ENCODE assay signal across 8 cellular contexts in genomic region chr22:21698430-21699329, GRCh38. TPM values are rescaled to one million over a fixed set of nuclear protein-coding genes. Genes with fewer than 3 reads are reported as not detected.
DNase-seq lines count a peak whose midpoint lies in the region; ATAC-seq and TF ChIP-seq lines count a peak whose summit lies in the region.
"Had no signal": no experiment of that assay in that cellular context is flagged by ENCODE, and none has a peak within 500 bp of the region (broad histone marks: within the 10 kb centered on the region; RNA-seq: fewer than 3 reads in every experiment).

No MANE protein-coding gene starts in this region.

- no peak for TF ChIP-seq CTCF in GM23338 (conservative IDR thresholded peaks at IDR 0.05; ENCODE audit: low read depth in 2 of 2)
- TF ChIP-seq CTCF in esophagus muscularis mucosa (IDR thresholded peaks at IDR 0.05): no peak
- TF ChIP-seq CTCF in neural crest cell (conservative IDR thresholded peaks at IDR 0.05): no peak
- TF ChIP-seq CTCF in GM10248 (IDR thresholded peaks at IDR 0.05; ENCODE audit: control extremely low read depth, extremely low read depth, low read depth, missing control alignments): no peak

- no peak overlapping the region for H3K27ac Mint-ChIP-seq in GM23338
- peak overlapping the region; percentile 43 for H3K27ac Mint-ChIP-seq in neural crest cell (ENCODE audit: unreplicated experiment)

- no peak overlapping the region for H3K4me2 ChIP-seq in GM23338

- ATAC-seq in GM23338 (peak; percentile 66), GM21526 (IDR thresholded peaks at IDR 0.05; ENCODE audit: low FRiP score, unreplicated experiment) (no peak)

- no peak for TF ChIP-seq EP300 in esophagus muscularis mucosa (IDR thresholded peaks at IDR 0.05)

- POLR2A ChIA-PET in GM10248 (lab: Yijun Ruan, JAX): no interaction called here

- no peaks in the 10 kb centered on the region for H3K79me2 ChIP-seq in GM23338 (replicated peaks; ENCODE audit: insufficient read depth)

- 0 out of 2 replicates have a peak, but pooled peaks cover 6% of the 10 kb centered on the region for H3K36me3 ChIP-seq in GM23338 (ENCODE audit: insufficient read depth)
- H3K36me3 ChIP-seq in esophagus muscularis mucosa: peaks cover 14 to 79% (median 52%) of the 10 kb centered on the region in 4 donors

- WGBS in esophagus muscularis mucosa: 48% methylated on average over 14 of the region's 22 CpGs

- no peaks in the 10 kb centered on the region for H3K9me3 ChIP-seq in esophagus muscularis mucosa

- peaks cover 2% of the 10 kb centered on the region; the same call in 2 of the 3 replicates for H3K4me1 Mint-ChIP-seq in GM23338
- peaks cover 23% of the 10 kb centered on the region for H3K4me1 Mint-ChIP-seq in neural crest cell

- H3K4me1 ChIP-seq in GM23338 (ENCODE audit: insufficient read depth): no peaks in the 10 kb centered on the region
- H3K4me1 ChIP-seq in esophagus muscularis mucosa: peaks cover 29 to 47% (median 32%) of the 10 kb centered on the region in 4 donors

- H3K9me3 Mint-ChIP-seq in GM23338: no peaks in the 10 kb centered on the region; the same call in 2 of the 3 replicates
- no peaks in the 10 kb centered on the region for H3K9me3 Mint-ChIP-seq in neural crest cell
- H3K9me3 Mint-ChIP-seq: CD4-positive, alpha-beta T cell had no signal

- no peaks in the 10 kb centered on the region for H3K9me2 ChIP-seq in GM23338 (ENCODE audit: insufficient read depth)

- no peak for TF ChIP-seq POLR2A in esophagus muscularis mucosa (IDR thresholded peaks at IDR 0.05; ENCODE audit: low read depth)

- H3K27me3 ChIP-seq in GM23338 (ENCODE audit: insufficient read depth): no peaks in the 10 kb centered on the region
- no peaks in the 10 kb centered on the region for H3K27me3 ChIP-seq in esophagus muscularis mucosa

- peaks cover 4% of the 10 kb centered on the region; the same call in 1 of the 2 replicates for H4K20me1 ChIP-seq in GM23338 (replicated peaks; ENCODE audit: insufficient read depth)

- H3K4me3 Mint-ChIP-seq in GM23338 (no peak overlapping the region), neural crest cell (peak overlapping the region; percentile 14)
- H3K4me3 Mint-ChIP-seq: CD4-positive, alpha-beta T cell had no signal

- H3K27me3 Mint-ChIP-seq in GM23338 (ENCODE audit: insufficient read depth, low read depth, poor library complexity): peaks cover 8% of the 10 kb centered on the region
- no peaks in the 10 kb centered on the region for H3K27me3 Mint-ChIP-seq in neural crest cell (ENCODE audit: low read depth)
- H3K27me3 Mint-ChIP-seq: CD4-positive, alpha-beta T cell had no signal

- CTCF ChIA-PET in GM10248 (lab: Yijun Ruan, JAX): interaction anchor here (0.8 to 1.5 kb wide), 3 partner anchors 33 to 254 kb away, joined by 3 to 4 read pairs (median 4); partner anchors contain the start of genes PPIL2 and PPM1F

- H3F3A ChIP-seq in GM23338 (replicated peaks; ENCODE audit: low read depth): no peaks in the 10 kb centered on the region; the same call in 1 of the 2 replicates

- no peak overlapping the region for H2AFZ ChIP-seq in GM23338

- intact Hi-C loops in esophagus muscularis mucosa (cut with DNase I): no loop called here

- H3K4me3 ChIP-seq in GM23338 (no peak overlapping the region), esophagus muscularis mucosa (no peak overlapping the region)

- H3K36me3 Mint-ChIP-seq in GM23338 (ENCODE audit: low read depth) (peaks cover 15% of the 10 kb centered on the region), neural crest cell (ENCODE audit: low read depth) (peaks cover 9% of the 10 kb centered on the region)

- H3K27ac ChIP-seq in GM23338 (ENCODE audit: low read depth) (no peak overlapping the region), esophagus muscularis mucosa (replicated peaks in 1 of 4) (peak overlapping the region; percentile 79 to 86 (median 81))

- DNase-seq in GM23338 (ENCODE audit: low spot score) (peak; percentile 49), esophagus muscularis mucosa (ENCODE audit: extremely low spot score) (no peak), neural crest cell (ENCODE audit: low read depth, low spot score) (peak; percentile 44), GM10248 (ENCODE audit: extremely low spot score) (no peak)
- no peak for DNase-seq in activated CD4-positive, alpha-beta T cell treated with anti-CD3 and anti-CD28 coated beads, Interleukin-2, amount 50 U/mL, for 48 hours
- DNase-seq: activated CD4-positive, alpha-beta T cell treated with anti-CD3 and anti-CD28 coated beads for 4 hours; CD4-positive, alpha-beta T cell had no signal

TF ChIP-seq in GM23338, 12 proteins besides CTCF, POLR2A, EP300 and RAD21 (continues in another document):
- no peak for TF ChIP-seq CREB1 (CRISPR knock-in tag; IDR thresholded peaks at IDR 0.05; ENCODE audit: low read depth)
- no peak for TF ChIP-seq ZNF331 (CRISPR knock-in tag; IDR thresholded peaks at IDR 0.05; ENCODE audit: low read depth)
- no peak for TF ChIP-seq STAT1 (IDR thresholded peaks at IDR 0.05; ENCODE audit: unreplicated experiment)
- no peak for TF ChIP-seq EZH2phosphoT487 (IDR thresholded peaks at IDR 0.05; ENCODE audit: unreplicated experiment)
- TF ChIP-seq NANOG (IDR thresholded peaks at IDR 0.05; ENCODE audit: borderline replicate concordance): no peak
- no peak for TF ChIP-seq EZH2 (IDR thresholded peaks at IDR 0.05; ENCODE audit: low read depth, unreplicated experiment)
- TF ChIP-seq ZNF114 (CRISPR knock-in tag; IDR thresholded peaks at IDR 0.05): no peak
- TF ChIP-seq POLR2AphosphoS5 (IDR thresholded peaks at IDR 0.05; ENCODE audit: low read depth): no peak
- TF ChIP-seq, protein P1, sequence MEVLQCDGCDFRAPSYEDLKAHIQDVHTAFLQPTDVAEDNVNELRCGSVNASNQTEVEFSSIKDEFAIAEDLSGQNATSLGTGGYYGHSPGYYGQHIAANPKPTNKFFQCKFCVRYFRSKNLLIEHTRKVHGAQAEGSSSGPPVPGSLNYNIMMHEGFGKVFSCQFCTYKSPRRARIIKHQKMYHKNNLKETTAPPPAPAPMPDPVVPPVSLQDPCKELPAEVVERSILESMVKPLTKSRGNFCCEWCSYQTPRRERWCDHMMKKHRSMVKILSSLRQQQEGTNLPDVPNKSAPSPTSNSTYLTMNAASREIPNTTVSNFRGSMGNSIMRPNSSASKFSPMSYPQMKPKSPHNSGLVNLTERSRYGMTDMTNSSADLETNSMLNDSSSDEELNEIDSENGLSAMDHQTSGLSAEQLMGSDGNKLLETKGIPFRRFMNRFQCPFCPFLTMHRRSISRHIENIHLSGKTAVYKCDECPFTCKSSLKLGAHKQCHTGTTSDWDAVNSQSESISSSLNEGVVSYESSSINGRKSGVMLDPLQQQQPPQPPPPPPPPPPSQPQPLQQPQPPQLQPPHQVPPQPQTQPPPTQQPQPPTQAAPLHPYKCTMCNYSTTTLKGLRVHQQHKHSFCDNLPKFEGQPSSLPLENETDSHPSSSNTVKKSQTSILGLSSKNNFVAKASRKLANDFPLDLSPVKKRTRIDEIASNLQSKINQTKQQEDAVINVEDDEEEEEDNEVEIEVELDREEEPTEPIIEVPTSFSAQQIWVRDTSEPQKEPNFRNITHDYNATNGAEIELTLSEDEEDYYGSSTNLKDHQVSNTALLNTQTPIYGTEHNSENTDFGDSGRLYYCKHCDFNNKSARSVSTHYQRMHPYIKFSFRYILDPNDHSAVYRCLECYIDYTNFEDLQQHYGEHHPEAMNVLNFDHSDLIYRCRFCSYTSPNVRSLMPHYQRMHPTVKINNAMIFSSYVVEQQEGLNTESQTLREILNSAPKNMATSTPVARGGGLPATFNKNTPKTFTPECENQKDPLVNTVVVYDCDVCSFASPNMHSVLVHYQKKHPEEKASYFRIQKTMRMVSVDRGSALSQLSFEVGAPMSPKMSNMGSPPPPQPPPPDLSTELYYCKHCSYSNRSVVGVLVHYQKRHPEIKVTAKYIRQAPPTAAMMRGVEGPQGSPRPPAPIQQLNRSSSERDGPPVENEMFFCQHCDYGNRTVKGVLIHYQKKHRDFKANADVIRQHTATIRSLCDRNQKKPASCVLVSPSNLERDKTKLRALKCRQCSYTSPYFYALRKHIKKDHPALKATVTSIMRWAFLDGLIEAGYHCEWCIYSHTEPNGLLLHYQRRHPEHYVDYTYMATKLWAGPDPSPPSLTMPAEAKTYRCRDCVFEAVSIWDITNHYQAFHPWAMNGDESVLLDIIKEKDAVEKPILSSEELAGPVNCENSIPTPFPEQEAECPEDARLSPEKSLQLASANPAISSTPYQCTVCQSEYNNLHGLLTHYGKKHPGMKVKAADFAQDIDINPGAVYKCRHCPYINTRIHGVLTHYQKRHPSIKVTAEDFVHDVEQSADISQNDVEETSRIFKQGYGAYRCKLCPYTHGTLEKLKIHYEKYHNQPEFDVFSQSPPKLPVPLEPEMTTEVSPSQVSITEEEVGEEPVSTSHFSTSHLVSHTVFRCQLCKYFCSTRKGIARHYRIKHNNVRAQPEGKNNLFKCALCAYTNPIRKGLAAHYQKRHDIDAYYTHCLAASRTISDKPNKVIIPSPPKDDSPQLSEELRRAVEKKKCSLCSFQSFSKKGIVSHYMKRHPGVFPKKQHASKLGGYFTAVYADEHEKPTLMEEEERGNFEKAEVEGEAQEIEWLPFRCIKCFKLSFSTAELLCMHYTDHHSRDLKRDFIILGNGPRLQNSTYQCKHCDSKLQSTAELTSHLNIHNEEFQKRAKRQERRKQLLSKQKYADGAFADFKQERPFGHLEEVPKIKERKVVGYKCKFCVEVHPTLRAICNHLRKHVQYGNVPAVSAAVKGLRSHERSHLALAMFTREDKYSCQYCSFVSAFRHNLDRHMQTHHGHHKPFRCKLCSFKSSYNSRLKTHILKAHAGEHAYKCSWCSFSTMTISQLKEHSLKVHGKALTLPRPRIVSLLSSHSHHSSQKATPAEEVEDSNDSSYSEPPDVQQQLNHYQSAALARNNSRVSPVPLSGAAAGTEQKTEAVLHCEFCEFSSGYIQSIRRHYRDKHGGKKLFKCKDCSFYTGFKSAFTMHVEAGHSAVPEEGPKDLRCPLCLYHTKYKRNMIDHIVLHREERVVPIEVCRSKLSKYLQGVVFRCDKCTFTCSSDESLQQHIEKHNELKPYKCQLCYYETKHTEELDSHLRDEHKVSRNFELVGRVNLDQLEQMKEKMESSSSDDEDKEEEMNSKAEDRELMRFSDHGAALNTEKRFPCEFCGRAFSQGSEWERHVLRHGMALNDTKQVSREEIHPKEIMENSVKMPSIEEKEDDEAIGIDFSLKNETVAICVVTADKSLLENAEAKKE (CRISPR knock-in tag; IDR thresholded peaks at IDR 0.05): no peak

RNA-seq across cellular contexts. Expression of gene PPIL2, which starts 32.9 kb away (rescaled TPM):
- total RNA-seq in GM23338 (2014; rRNA removed; shearing (Covaris generic)): 30.7 and 34.1 TPM in 2 replicates
- polyA plus RNA-seq in GM23338 (2016; fragmentation: Nextera tagmentation; extraction: Ambion mirVana): 21.6 and 23.0 TPM in 2 replicates
- total RNA-seq in esophagus muscularis mucosa (10 to 100 TPM; 16.9 to 34.3 (median 24.7) TPM), neural crest cell (39.7 and 41.9 TPM in 2 replicates)

RNA-seq across cellular contexts. Expression of gene YPEL1, which starts 36.9 kb away (rescaled TPM):
- 5.5 and 6.0 TPM in 2 replicates for total RNA-seq in GM23338 (2014; rRNA removed; shearing (Covaris generic))
- 4.4 and 4.9 TPM in 2 replicates for polyA plus RNA-seq in GM23338 (2016; fragmentation: Nextera tagmentation; extraction: Ambion mirVana)
- total RNA-seq in esophagus muscularis mucosa (10 to 100 TPM; 12.0 to 30.7 (median 16.5) TPM), neural crest cell (19.5 and 20.9 TPM in 2 replicates)

RNA-seq across cellular contexts. Expression of gene SDF2L1, which starts 56.6 kb away (rescaled TPM):
- 60.3 and 62.3 TPM in 2 replicates for total RNA-seq in GM23338 (2014; rRNA removed; shearing (Covaris generic))
- polyA plus RNA-seq in GM23338 (2016; fragmentation: Nextera tagmentation; extraction: Ambion mirVana): 72.7 and 74.8 TPM in 2 replicates
- 10 to 100 TPM; 22.4 to 40.8 (median 29.3) TPM for total RNA-seq in esophagus muscularis mucosa
- total RNA-seq in neural crest cell: 29.4 and 33.8 TPM in 2 replicates

Comparison
In these comparisons a context has a peak if more than half of its experiments do, and no peak if none do; other contexts are left out.
1. DNase-seq: peak in GM23338 (single experiment) and neural crest cell (single experiment); none in esophagus muscularis mucosa (single experiment), activated CD4-positive, alpha-beta T cell treated with anti-CD3 and anti-CD28 coated beads, Interleukin-2, amount 50 U/mL, for 48 hours (0 of 2) and GM10248 (single experiment).